8 cellular contexts compared by ENCODE assay signal in genomic region chr11:9600651-9601040, GRCh38. TPM values are rescaled to one million over a fixed set of nuclear protein-coding genes. Genes with fewer than 3 reads are reported as not detected.
A peak's percentile ranks its signal among the peaks of the same experiment; 100 is the strongest.
DNase-seq lines count a peak whose midpoint lies in the region; ATAC-seq and TF ChIP-seq lines count a peak whose summit lies in the region.

No MANE protein-coding gene starts in this region.

- POLR2A ChIA-PET in activated CD8-positive, alpha-beta T cell treated with anti-CD3 and anti-CD28 coated beads for 36 hours (lab: Charles Lee) = interaction anchor here (0.6 to 3.0 kb wide), 11 partner anchors 9 to 1208 kb away, joined by 3 to 16 read pairs (median 5); partner anchors contain the start of genes EIF4G2 and ZNF143

- DNase-seq in activated naive CD4-positive, alpha-beta T cell treated with anti-CD3 and anti-CD28 coated beads, Interleukin-2, amount 50 U/mL, for 16 hours = no peak
- DNase-seq in activated CD8-positive, alpha-beta T cell treated with anti-CD3 and anti-CD28 coated beads for 36 hours = peak; percentile 47
- DNase-seq in stimulated activated naive B cell treated with anti-CD40 and anti-IgM and Interleukin-4, amounts not matched to agents 10 μg/mL and 1 μg/mL and 100 μg/mL, for 72 hours = peak; percentile 50
- DNase-seq in right atrium auricular region (ENCODE audit: low spot score) (no peak), ascending aorta (ENCODE audit: low spot score in 2 of 2) (no peak), MG63 (no peak)

- H3K4me1 Mint-ChIP-seq in activated naive CD4-positive, alpha-beta T cell treated with anti-CD3 and anti-CD28 coated beads, Interleukin-2, amount 50 U/mL, for 24 hours = peaks cover 19% of the 10 kb centered on the region
- H3K4me1 Mint-ChIP-seq in activated CD8-positive, alpha-beta T cell treated with anti-CD3 and anti-CD28 coated beads for 36 hours (ENCODE audit: low read depth) = peaks cover 31% of the 10 kb centered on the region
- H3K4me1 Mint-ChIP-seq in stimulated activated naive B cell treated with anti-CD40 and anti-IgM and Interleukin-4, amounts not matched to agents 10 μg/mL and 1 μg/mL and 100 μg/mL, for 72 hours = peaks cover 46 to 61% of the 10 kb centered on the region in 2 donors

- CTCF ChIA-PET in activated CD8-positive, alpha-beta T cell treated with anti-CD3 and anti-CD28 coated beads for 36 hours (lab: Charles Lee) = interaction anchor here (0.8 to 3.2 kb wide), 11 partner anchors 10 to 490 kb away, joined by 3 to 45 read pairs (median 4); no protein-coding TSS in a partner anchor

- ATAC-seq in HG03135 (IDR thresholded peaks at IDR 0.05; ENCODE audit: unreplicated experiment) = peak; percentile 55
- peak; percentile 40 for ATAC-seq in activated CD8-positive, alpha-beta T cell treated with anti-CD3 and anti-CD28 coated beads for 36 hours
- ATAC-seq in stimulated activated naive B cell treated with anti-CD40 and anti-IgM and Interleukin-4, amounts not matched to agents 10 μg/mL and 1 μg/mL and 100 μg/mL, for 72 hours (replicated peaks) = peak; percentile 73

- H3K9me3 Mint-ChIP-seq in activated naive CD4-positive, alpha-beta T cell treated with anti-CD3 and anti-CD28 coated beads, Interleukin-2, amount 50 U/mL, for 24 hours = no peaks in the 10 kb centered on the region
- no peaks in the 10 kb centered on the region for H3K9me3 Mint-ChIP-seq in activated CD8-positive, alpha-beta T cell treated with anti-CD3 and anti-CD28 coated beads for 36 hours
- peaks cover 0 to 1% of the 10 kb centered on the region in 2 donors for H3K9me3 Mint-ChIP-seq in stimulated activated naive B cell treated with anti-CD40 and anti-IgM and Interleukin-4, amounts not matched to agents 10 μg/mL and 1 μg/mL and 100 μg/mL, for 72 hours

- H3K27ac Mint-ChIP-seq in activated naive CD4-positive, alpha-beta T cell treated with anti-CD3 and anti-CD28 coated beads, Interleukin-2, amount 50 U/mL, for 24 hours = peak overlapping the region; percentile 47
- peak overlapping the region; percentile 87 for H3K27ac Mint-ChIP-seq in activated CD8-positive, alpha-beta T cell treated with anti-CD3 and anti-CD28 coated beads for 36 hours
- H3K27ac Mint-ChIP-seq in stimulated activated naive B cell treated with anti-CD40 and anti-IgM and Interleukin-4, amounts not matched to agents 10 μg/mL and 1 μg/mL and 100 μg/mL, for 72 hours = peak overlapping the region; percentile 96

- H3K4me1 ChIP-seq in right atrium auricular region (no peaks in the 10 kb centered on the region), ascending aorta (no peaks in the 10 kb centered on the region)

- H3K9me3 ChIP-seq in right atrium auricular region = no peaks in the 10 kb centered on the region
- H3K9me3 ChIP-seq in ascending aorta = no peaks in the 10 kb centered on the region
- no peaks in the 10 kb centered on the region for H3K9me3 ChIP-seq in MG63

- H3K27ac ChIP-seq in right atrium auricular region (no peak overlapping the region), ascending aorta (no peak overlapping the region)

- no peaks in the 10 kb centered on the region for H3K36me3 ChIP-seq in right atrium auricular region
- no peaks in the 10 kb centered on the region for H3K36me3 ChIP-seq in ascending aorta
- H3K36me3 ChIP-seq in MG63 = no peaks in the 10 kb centered on the region

- H3K4me3 ChIP-seq in right atrium auricular region = no peak overlapping the region
- no peak overlapping the region for H3K4me3 ChIP-seq in ascending aorta
- no peak overlapping the region for H3K4me3 ChIP-seq in MG63

- no peaks in the 10 kb centered on the region for H3K36me3 Mint-ChIP-seq in activated naive CD4-positive, alpha-beta T cell treated with anti-CD3 and anti-CD28 coated beads, Interleukin-2, amount 50 U/mL, for 24 hours
- no peaks in the 10 kb centered on the region for H3K36me3 Mint-ChIP-seq in activated CD8-positive, alpha-beta T cell treated with anti-CD3 and anti-CD28 coated beads for 36 hours (ENCODE audit: low read depth)
- H3K36me3 Mint-ChIP-seq in stimulated activated naive B cell treated with anti-CD40 and anti-IgM and Interleukin-4, amounts not matched to agents 10 μg/mL and 1 μg/mL and 100 μg/mL, for 72 hours = peaks cover 0 to 3% of the 10 kb centered on the region in 2 donors

- H3K27me3 ChIP-seq in right atrium auricular region (no peaks in the 10 kb centered on the region), ascending aorta (no peaks in the 10 kb centered on the region), MG63 (no peaks in the 10 kb centered on the region)

- no peak for TF ChIP-seq CTCF in activated CD8-positive, alpha-beta T cell treated with anti-CD3 and anti-CD28 coated beads for 36 hours (IDR thresholded peaks at IDR 0.05)
- TF ChIP-seq CTCF in right atrium auricular region (IDR thresholded peaks at IDR 0.05) = no peak
- TF ChIP-seq CTCF in ascending aorta (IDR thresholded peaks at IDR 0.05) = no peak

- peak overlapping the region; percentile 23 for H3K4me3 Mint-ChIP-seq in activated naive CD4-positive, alpha-beta T cell treated with anti-CD3 and anti-CD28 coated beads, Interleukin-2, amount 50 U/mL, for 24 hours
- H3K4me3 Mint-ChIP-seq in activated CD8-positive, alpha-beta T cell treated with anti-CD3 and anti-CD28 coated beads for 36 hours = peak overlapping the region; percentile 60
- peak overlapping the region; percentile 88 to 92 for H3K4me3 Mint-ChIP-seq in stimulated activated naive B cell treated with anti-CD40 and anti-IgM and Interleukin-4, amounts not matched to agents 10 μg/mL and 1 μg/mL and 100 μg/mL, for 72 hours

- no peaks in the 10 kb centered on the region for H3K27me3 Mint-ChIP-seq in activated naive CD4-positive, alpha-beta T cell treated with anti-CD3 and anti-CD28 coated beads, Interleukin-2, amount 50 U/mL, for 24 hours
- peaks cover 2% of the 10 kb centered on the region for H3K27me3 Mint-ChIP-seq in activated CD8-positive, alpha-beta T cell treated with anti-CD3 and anti-CD28 coated beads for 36 hours
- H3K27me3 Mint-ChIP-seq in stimulated activated naive B cell treated with anti-CD40 and anti-IgM and Interleukin-4, amounts not matched to agents 10 μg/mL and 1 μg/mL and 100 μg/mL, for 72 hours = no peaks in the 10 kb centered on the region

- intact Hi-C loops in activated CD8-positive, alpha-beta T cell treated with anti-CD3 and anti-CD28 coated beads for 36 hours (cut with micrococcal nuclease) = no loop called here
- intact Hi-C loops in ascending aorta (cut with DNase I) = no loop called here

RNA-seq across cellular contexts. Expression of gene WEE1, which starts 27.2 kb away (rescaled TPM):
- 10 to 100 TPM; 45.2 to 49.2 TPM for total RNA-seq in activated CD8-positive, alpha-beta T cell treated with anti-CD3 and anti-CD28 coated beads for 36 hours
- total RNA-seq in right atrium auricular region (100 to 1,000 TPM in 1 of 2 donors, 10 to 100 TPM in 1; 52.0 to 103 TPM), ascending aorta (20.8 TPM)
- 34.8 and 35.6 TPM in 2 replicates for total RNA-seq in MG63 (2014; rRNA removed; shearing (Covaris generic); ENCODE audit: low replicate concordance)

Comparison
In these comparisons a context has a peak if more than half of its experiments do, and no peak if none do; other contexts are left out.
1. H3K4me3 Mint-ChIP-seq: peak in every context shown above with its lines; median percentile 90 in stimulated activated naive B cell treated with anti-CD40 and anti-IgM and Interleukin-4, amounts not matched to agents 10 μg/mL and 1 μg/mL and 100 μg/mL, for 72 hours; 60 in activated CD8-positive, alpha-beta T cell treated with anti-CD3 and anti-CD28 coated beads for 36 hours; 23 in activated naive CD4-positive, alpha-beta T cell treated with anti-CD3 and anti-CD28 coated beads, Interleukin-2, amount 50 U/mL, for 24 hours.
2. DNase-seq: peak in activated CD8-positive, alpha-beta T cell treated with anti-CD3 and anti-CD28 coated beads for 36 hours (single experiment) and stimulated activated naive B cell treated with anti-CD40 and anti-IgM and Interleukin-4, amounts not matched to agents 10 μg/mL and 1 μg/mL and 100 μg/mL, for 72 hours (single experiment); none in activated naive CD4-positive, alpha-beta T cell treated with anti-CD3 and anti-CD28 coated beads, Interleukin-2, amount 50 U/mL, for 16 hours (single experiment), right atrium auricular region (single experiment), ascending aorta (0 of 2) and MG63 (single experiment).
3. Peak in every context shown above with its lines, with median percentiles within 50 percentile points of each other: H3K27ac Mint-ChIP-seq and ATAC-seq.